Comparison of ENCODE assay signal across 18 cellular contexts in the genomic region with DNA sequence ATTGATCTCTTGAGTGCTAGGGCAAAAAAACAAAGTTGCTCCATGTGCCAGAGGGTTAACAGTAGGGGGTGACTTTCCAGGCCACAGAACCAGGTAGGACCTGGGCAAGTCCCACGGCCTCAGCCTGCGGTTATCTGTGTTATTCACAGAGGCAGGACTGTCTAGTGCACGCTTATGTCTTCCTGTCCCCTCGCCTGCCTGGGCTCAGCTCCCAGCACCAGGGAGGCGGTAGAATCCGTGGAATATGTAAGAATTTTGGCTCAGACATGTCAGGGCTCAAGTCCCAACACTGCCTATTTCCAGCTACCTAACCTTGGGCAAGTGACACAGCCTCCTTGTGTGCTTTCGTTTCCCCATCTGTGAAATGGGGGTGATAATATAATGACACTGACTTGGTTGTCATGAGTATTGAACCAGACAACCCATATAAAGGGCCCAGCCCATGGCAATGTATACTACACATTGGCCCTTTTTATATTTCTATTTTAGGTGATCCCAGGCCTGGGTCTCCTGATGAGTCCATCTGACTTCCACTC. TPM values are rescaled to one million over a fixed set of nuclear protein-coding genes. Genes with fewer than 3 reads are reported as not detected.
DNase-seq lines count a peak whose midpoint lies in the region; ATAC-seq, FAIRE-seq and TF ChIP-seq lines count a peak whose summit lies in the region.
"Had no signal": no experiment of that assay in that cellular context is flagged by ENCODE, and none has a peak within 500 bp of the region (broad histone marks: within the 10 kb centered on the region; RNA-seq: fewer than 3 reads in every experiment).

No MANE protein-coding gene starts in this region.

- no peak for TF ChIP-seq EP300 in K562 (IDR thresholded peaks at IDR 0.05; ENCODE audit: low read length)

- POLR2A ChIA-PET in K562 (lab: Yijun Ruan, JAX): interaction anchor here (1.8 kb wide), 1 partner anchor 10 kb away, joined by 5 read pairs; no protein-coding TSS in a partner anchor

- H3K36me3 ChIP-seq in left ventricle myocardium inferior: no peaks in the 10 kb centered on the region
- H3K36me3 ChIP-seq in K562 (ENCODE audit: control insufficient read depth, insufficient read depth, low read length): no peaks in the 10 kb centered on the region
- H3K36me3 ChIP-seq in esophagus squamous epithelium: no peaks in the 10 kb centered on the region
- no peaks in the 10 kb centered on the region for H3K36me3 ChIP-seq in rectal smooth muscle tissue (ENCODE audit: control insufficient read depth, insufficient read depth, low read length)
- H3K36me3 ChIP-seq: BLaER1 had no signal

- H2AFZ ChIP-seq in K562 (ENCODE audit: low read depth, low read length): peak overlapping the region; percentile 12; the same call in 1 of the 2 replicates
- H2AFZ ChIP-seq: PC-9 had no signal

- H3K27ac ChIP-seq in right cardiac atrium (ENCODE audit: low read length) (no peak overlapping the region), left ventricle myocardium inferior (replicated peaks) (no peak overlapping the region), K562 (ENCODE audit: extremely low read depth, low read depth, low read length) (no peak overlapping the region), esophagus squamous epithelium (peak overlapping the region in 3 of 4 donors; percentile 1 to 41 (median 13)), rectal smooth muscle tissue (ENCODE audit: low read depth, low read length) (peak overlapping the region; percentile 9)
- H3K27ac ChIP-seq: BLaER1, PC-9 had no signal

- WGBS in right cardiac atrium: 53% methylated on average over 7 of the region's 7 CpGs
- WGBS in K562 (ENCODE audit: insufficient coverage, low coverage, missing lambda C conversion rate): 26% methylated on average over 7 of the region's 7 CpGs
- WGBS in esophagus squamous epithelium, 2 donors: 43 to 45% methylated on average over 6 of the region's 7 CpGs

- intact Hi-C loops in right cardiac atrium (cut with DNase I) (no loop called here), left ventricle myocardium inferior (cut with micrococcal nuclease) (no loop called here), K562 (cut with micrococcal nuclease) (loop anchor here (5.0 kb wide), 1 partner anchor 43 kb away; the partner anchor contains the start of gene FLNB), esophagus squamous epithelium (cut with DNase I) (no loop called here)

- H3K9me3 ChIP-seq in right cardiac atrium (ENCODE audit: control insufficient read depth, low read length) (no peaks in the 10 kb centered on the region), left ventricle myocardium inferior (replicated peaks) (no peaks in the 10 kb centered on the region), K562 (replicated peaks; ENCODE audit: control insufficient read depth, insufficient read depth, low read depth, low read length) (no peaks in the 10 kb centered on the region), esophagus squamous epithelium (no peaks in the 10 kb centered on the region)
- H3K9me3 ChIP-seq: BLaER1, SK-N-SH had no signal

- H3K9me1 ChIP-seq in K562 (ENCODE audit: control insufficient read depth, insufficient read depth, low read length): no peaks in the 10 kb centered on the region

- H3K4me1 ChIP-seq in right cardiac atrium (ENCODE audit: control insufficient read depth, insufficient read depth, low read length) (no peaks in the 10 kb centered on the region), left ventricle myocardium inferior (peaks cover 18% of the 10 kb centered on the region), K562 (replicated peaks in 1 of 2; ENCODE audit: control insufficient read depth in 2 of 2, insufficient read depth in 2 of 2, low read length in 2 of 2) (peaks cover 10 to 17% of the 10 kb centered on the region in 2 experiments), esophagus squamous epithelium (peaks cover 10 to 46% (median 24%) of the 10 kb centered on the region in 3 donors), rectal smooth muscle tissue (ENCODE audit: control insufficient read depth, insufficient read depth, low read length) (peaks cover 12% of the 10 kb centered on the region)

- no peak overlapping the region for H3K4me2 ChIP-seq in K562 (ENCODE audit: insufficient read depth, low read length)
- H3K4me2 ChIP-seq: BLaER1, PC-9, SK-N-SH had no signal

- in situ Hi-C loops in K562 (cut with MboI): no loop called here

- no TSS peak for BruUV-seq in K562 (replicated peaks; lab: Mats Ljungman, UMichigan)

- TF ChIP-seq POLR2A in K562 (conservative IDR thresholded peaks at IDR 0.05) (no peak), esophagus squamous epithelium (IDR thresholded peaks at IDR 0.05) (no peak)

- no peak for TF ChIP-seq RAD21 in K562 (CRISPR knock-in tag; conservative IDR thresholded peaks at IDR 0.05 in 1 of 2, IDR thresholded peaks at IDR 0.05 in 1 of 2)

- no peak for FAIRE-seq in K562 (lab: Jason Lieb, UNC)
- FAIRE-seq: G401.6 had no signal

- ATAC-seq in right cardiac atrium (no peak), K562 (peak; percentile 19; the same call in 1 of the 3 replicates), HG02623 (IDR thresholded peaks at IDR 0.05; ENCODE audit: unreplicated experiment) (no peak), GM21825 (IDR thresholded peaks at IDR 0.05; ENCODE audit: unreplicated experiment) (no peak)

- H3K4me3 ChIP-seq in right cardiac atrium (ENCODE audit: low read length) (no peak overlapping the region), left ventricle myocardium inferior (no peak overlapping the region), K562 (no peak overlapping the region), esophagus squamous epithelium (no peak overlapping the region), rectal smooth muscle tissue (ENCODE audit: low read length) (no peak overlapping the region)
- H3K4me3 ChIP-seq: BLaER1, PC-9 had no signal

- DNase-seq in right cardiac atrium (peak in 2 of 3 donors; percentile 34 to 41), left ventricle myocardium inferior (no peak), K562 (ENCODE audit: extremely low read depth in 1 of 4, low spot score in 3 of 4) (no peak), esophagus squamous epithelium (lab: John Stamatoyannopoulos, UW) (no peak), NCI-H2081 treated with DMSO at 0.1 percent for 48 hours (lab: John Stamatoyannopoulos, UW) (no peak)
- DNase-seq: DMS79 treated with DMSO at 0.1 percent for 48 hours, GOT3, NCI-H1105 treated with DMSO at 0.1 percent for 48 hours, NCI-H187, NCI-H446, PC-9, SHP77, SK-N-SH had no signal

- H3K79me2 ChIP-seq in K562 (ENCODE audit: control insufficient read depth, insufficient read depth, low read length): no peaks in the 10 kb centered on the region

- TF ChIP-seq CTCF in left ventricle myocardium inferior (IDR thresholded peaks at IDR 0.05; ENCODE audit: borderline replicate concordance): no peak
- no peak for TF ChIP-seq CTCF in K562 (IDR thresholded peaks at IDR 0.05 in 2 of 3, conservative IDR thresholded peaks at IDR 0.05 in 1 of 3; ENCODE audit: insufficient read depth in 2 of 3, low read depth in 1 of 3, low read length in 3 of 3)
- no peak for TF ChIP-seq CTCF in esophagus squamous epithelium (IDR thresholded peaks at IDR 0.05)

- H3K9ac ChIP-seq in K562 (ENCODE audit: insufficient read depth in 1 of 2, low read depth in 2 of 2, low read length in 2 of 2) (no peak overlapping the region), rectal smooth muscle tissue (ENCODE audit: low read length) (no peak overlapping the region)
- H3K9ac ChIP-seq: BLaER1, SK-N-SH had no signal

- H3K27me3 ChIP-seq in right cardiac atrium (ENCODE audit: control insufficient read depth, insufficient read depth) (no peaks in the 10 kb centered on the region), left ventricle myocardium inferior (ENCODE audit: low read depth) (no peaks in the 10 kb centered on the region), K562 (ENCODE audit: control insufficient read depth in 2 of 2, insufficient read depth in 2 of 2, low read length in 2 of 2) (no peaks in the 10 kb centered on the region), esophagus squamous epithelium (no peaks in the 10 kb centered on the region), rectal smooth muscle tissue (ENCODE audit: control insufficient read depth, insufficient read depth, low read length) (no peaks in the 10 kb centered on the region)
- H3K27me3 ChIP-seq: BLaER1 had no signal

- H4K20me1 ChIP-seq in K562 (replicated peaks; ENCODE audit: control insufficient read depth, insufficient read depth, low read length): no peaks in the 10 kb centered on the region
- H4K20me1 ChIP-seq: BLaER1 had no signal

- CTCF ChIA-PET in K562 (lab: Yijun Ruan, JAX; ENCODE audit: low intra/inter-chr PET ratio): no interaction called here

TF ChIP-seq in K562, 482 proteins besides CTCF, POLR2A, EP300 and RAD21 (continues in another document):
- no peak for TF ChIP-seq ZNF140 (CRISPR knock-in tag; IDR thresholded peaks at IDR 0.05)
- no peak for TF ChIP-seq ZNF436 (CRISPR knock-in tag; IDR thresholded peaks at IDR 0.05)
- no peak for TF ChIP-seq FOSL1 (tag; conservative IDR thresholded peaks at IDR 0.05)
- no peak for TF ChIP-seq TFAM (CRISPR knock-in tag; conservative IDR thresholded peaks at IDR 0.05)
- TF ChIP-seq TAF7 (tag; IDR thresholded peaks at IDR 0.05): no peak

RNA-seq across cellular contexts. Expression of gene FLNB, which starts 44.3 kb away (rescaled TPM):
- total RNA-seq in right cardiac atrium (10 to 100 TPM; 22.9 to 44.9 (median 29.0) TPM), left ventricle myocardium inferior (34.8 TPM), K562 (2014; rRNA removed) (27.6 and 37.5 TPM in 2 replicates), K562 (2014; rRNA removed; fragmentation: Illumina TruSeq; extraction: Trizol) (22.5 and 25.6 TPM in 2 replicates), K562 (2015; rRNA removed; fragmentation: Illumina TruSeq; extraction: Trizol) (27.4 and 27.9 TPM in 2 replicates), K562 (2021) (43.3 and 48.1 TPM in 2 replicates), esophagus squamous epithelium (10 to 100 TPM; 65.4 to 77.0 (median 71.5) TPM)
- polyA plus RNA-seq in right cardiac atrium (36.9 TPM), K562 (2011; rRNA removed) (20.3 and 27.7 TPM in 2 replicates), K562 (2014; fragmentation: Illumina TruSeq; extraction: Trizol) (32.2 and 33.4 TPM in 2 replicates), K562 (2014; fragmentation: Nextera tagmentation; extraction: Ambion mirVana) (10 to 100 TPM in 1 of 2 experiments, 1 to 10 TPM in 1; 9.4 to 13.0 TPM), K562 (2014; rRNA removed) (17.0 and 19.0 TPM in 2 replicates)
- total RNA-seq in K562 (2011; cell fraction: chromatin; rRNA removed; ENCODE audit: low replicate concordance): 104 and 176 TPM in 2 replicates
- total RNA-seq in K562 (2011; cell fraction: nucleolus; rRNA removed): 86.7 and 89.5 TPM in 2 replicates
- 74.4 and 75.0 TPM in 2 replicates for total RNA-seq in K562 (2011; cell fraction: nucleoplasm; rRNA removed)
- polyA plus RNA-seq in K562 (2011; cell fraction: cytosol; rRNA removed): 18.4 and 30.1 TPM in 2 replicates
- 111 and 183 TPM in 2 replicates for polyA plus RNA-seq in K562 (2011; cell fraction: nucleus; rRNA removed)
- 37.0 and 76.9 TPM in 2 replicates for polyA plus RNA-seq in K562 (2012)
- 75.9 and 104 TPM in 2 replicates for polyA minus RNA-seq in K562 (2011; rRNA and poly(A)+ RNA removed)
- polyA minus RNA-seq in K562 (2011; cell fraction: cytosol; rRNA and poly(A)+ RNA removed): 66.1 and 94.5 TPM in 2 replicates
- polyA minus RNA-seq in K562 (2011; cell fraction: nucleus; rRNA and poly(A)+ RNA removed): 56.8 and 166 TPM in 2 replicates

Comparison
In these comparisons a context has a peak if more than half of its experiments do, and no peak if none do; other contexts are left out.
1. DNase-seq: peak in right cardiac atrium (2 of 3); none in left ventricle myocardium inferior (single experiment), K562 (0 of 4), esophagus squamous epithelium (single experiment) and NCI-H2081 treated with DMSO at 0.1 percent for 48 hours (single experiment).
2. H3K27ac ChIP-seq: peak in esophagus squamous epithelium (3 of 4) and rectal smooth muscle tissue (single experiment); none in right cardiac atrium (single experiment), left ventricle myocardium inferior (single experiment) and K562 (single experiment).